Comparison of ENCODE assay signal across 21 cellular contexts in genomic region chr6:80469977-80470376, GRCh38.
"Had no signal": no experiment of that assay in that cellular context is flagged by ENCODE, and none has a peak within 500 bp of the region (broad histone marks: within the 10 kb centered on the region; RNA-seq: fewer than 3 reads in every experiment).

No MANE protein-coding gene starts in this region.

- H3K9me3 ChIP-seq: SJCRH30 had no signal

- H3K4me1 ChIP-seq: SJCRH30 had no signal

- H3K36me3 ChIP-seq: SJCRH30 had no signal

- DNase-seq: KBM-7, MV-4-11, NCI-H1048, NCI-H1105, NCI-H1417, NCI-H1436 treated with DMSO at 0.1 percent for 48 hours, NCI-H1694, NCI-H187 treated with DMSO at 0.1 percent for 48 hours, NCI-H2029 treated with DMSO at 0.1 percent for 48 hours, NCI-H2171, NCI-H226, NCI-H446, NCI-H510A, NCI-H524 treated with DMSO at 0.1 percent for 48 hours, NCI-H69, NCI-H774, RPMI8226, SHP77 treated with DMSO at 0.1 percent for 48 hours, SJCRH30 had no signal

- H3K27ac ChIP-seq: HL-60, SJCRH30 had no signal

- H3K4me3 ChIP-seq: SJCRH30 had no signal

- ATAC-seq: SK-N-SH treated with all-trans-retinoic acid at 6 μM for 48 hours had no signal

- H3K27me3 ChIP-seq: SJCRH30 had no signal
